In the genomic region with DNA sequence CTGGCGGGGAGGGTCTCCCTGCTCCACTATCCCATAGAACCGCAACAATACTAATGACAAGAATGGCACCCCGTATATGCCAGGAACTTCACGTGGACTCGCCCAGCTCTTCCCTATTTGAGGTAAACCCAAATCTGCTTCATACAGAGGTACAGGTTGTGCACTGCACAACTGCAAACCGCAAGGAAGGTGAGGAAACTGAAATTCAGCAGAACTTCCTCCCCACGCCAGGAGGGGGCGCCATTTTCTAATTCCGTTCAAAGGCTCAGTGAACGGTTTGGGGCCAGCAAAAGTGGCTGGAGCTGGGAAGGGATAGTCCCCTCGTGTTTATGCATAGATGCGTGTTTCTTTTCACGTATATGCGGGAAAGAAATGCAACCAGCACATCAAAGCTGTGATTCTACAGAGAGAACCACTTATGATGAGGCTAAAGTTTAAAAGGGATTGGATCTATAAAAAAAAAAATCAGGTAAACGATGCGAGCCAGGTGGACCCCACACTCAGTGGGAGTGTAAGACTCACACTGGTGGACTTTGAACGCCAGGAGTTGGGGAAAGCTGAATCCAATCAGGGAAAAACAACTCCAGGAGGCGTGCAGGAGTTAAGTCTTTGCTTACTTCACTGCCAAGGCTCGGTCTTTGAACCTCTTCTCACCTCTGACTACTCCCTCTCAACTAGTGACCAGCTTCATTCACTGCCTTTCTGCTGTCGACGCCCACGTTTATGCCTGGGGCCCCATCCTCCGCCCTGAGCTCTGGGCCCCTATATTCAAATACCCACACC, we compare ENCODE assay signal across 8 cellular contexts. TPM values are rescaled to one million over a fixed set of nuclear protein-coding genes. Genes with fewer than 3 reads are reported as not detected.
DNase-seq lines count a peak whose midpoint lies in the region; ATAC-seq and TF ChIP-seq lines count a peak whose summit lies in the region.

No MANE protein-coding gene starts in this region.

- peak; percentile 76 for TF ChIP-seq CTCF in retinal pigment epithelial cell (conservative IDR thresholded peaks at IDR 0.05; ENCODE audit: low read depth, low read length)

- no peaks in the 10 kb centered on the region for H3K4me1 Mint-ChIP-seq in activated CD4-positive, alpha-beta T cell treated with anti-CD3 and anti-CD28 coated beads, Interleukin-2, amount 10 ng/mL, durations not matched to agents 7 days and 5 days

- peaks cover 36% of the 10 kb centered on the region for H3K27me3 Mint-ChIP-seq in activated CD4-positive, alpha-beta T cell treated with anti-CD3 and anti-CD28 coated beads, Interleukin-2, amount 10 ng/mL, durations not matched to agents 7 days and 5 days

- ATAC-seq in HG03097 (IDR thresholded peaks at IDR 0.05; ENCODE audit: low FRiP score, unreplicated experiment) = no peak
- ATAC-seq in GM18873 (IDR thresholded peaks at IDR 0.05; ENCODE audit: low FRiP score, unreplicated experiment) = no peak

- H3K4me3 Mint-ChIP-seq in activated CD4-positive, alpha-beta T cell treated with anti-CD3 and anti-CD28 coated beads, Interleukin-2, amount 10 ng/mL, durations not matched to agents 7 days and 5 days = no peak overlapping the region

- peak overlapping the region; percentile 61 for H3K27ac Mint-ChIP-seq in activated CD4-positive, alpha-beta T cell treated with anti-CD3 and anti-CD28 coated beads, Interleukin-2, amount 10 ng/mL, durations not matched to agents 7 days and 5 days

- TF ChIP-seq POLR2A in erythroblast (IDR thresholded peaks at IDR 0.05; ENCODE audit: low read length) = no peak

- no peak overlapping the region for H3K4me3 ChIP-seq in retinal pigment epithelial cell (ENCODE audit: low read length)

- DNase-seq in EL = peak; percentile 34
- peak; percentile 18 for DNase-seq in KG1 (lab: John Stamatoyannopoulos, UW)
- DNase-seq in activated CD4-positive, alpha-beta T cell treated with anti-CD3 and anti-CD28 coated beads, Interleukin-2, amount 10 ng/mL, durations not matched to agents 7 days and 5 days = peak; percentile 49
- peak; percentile 35 to 73 for DNase-seq in erythroblast (lab: John Stamatoyannopoulos, UW)
- DNase-seq in retinal pigment epithelial cell (ENCODE audit: low read depth) = no peak
- no peak for DNase-seq in ecto neural progenitor cell (ENCODE audit: low spot score)

- POLR2A ChIA-PET in activated CD4-positive, alpha-beta T cell treated with anti-CD3 and anti-CD28 coated beads, Interleukin-2, amount 10 ng/mL, durations not matched to agents 7 days and 5 days (lab: Charles Lee) = no interaction called here

- no peaks in the 10 kb centered on the region for H3K9me3 Mint-ChIP-seq in activated CD4-positive, alpha-beta T cell treated with anti-CD3 and anti-CD28 coated beads, Interleukin-2, amount 10 ng/mL, durations not matched to agents 7 days and 5 days

- CTCF ChIA-PET in activated CD4-positive, alpha-beta T cell treated with anti-CD3 and anti-CD28 coated beads, Interleukin-2, amount 10 ng/mL, durations not matched to agents 7 days and 5 days (lab: Charles Lee) = interaction anchor here (0.6 to 0.9 kb wide), 4 partner anchors 14 to 639 kb away, joined by 3 read pairs; no protein-coding TSS in a partner anchor

- no peaks in the 10 kb centered on the region for H3K36me3 Mint-ChIP-seq in activated CD4-positive, alpha-beta T cell treated with anti-CD3 and anti-CD28 coated beads, Interleukin-2, amount 10 ng/mL, durations not matched to agents 7 days and 5 days (ENCODE audit: low read depth)

RNA-seq across cellular contexts. Expression of a gene that starts 20.3 kb away (rescaled TPM):
- total RNA-seq in activated CD4-positive, alpha-beta T cell treated with anti-CD3 and anti-CD28 coated beads, Interleukin-2, amount 10 ng/mL, durations not matched to agents 7 days and 5 days = not detected

RNA-seq across cellular contexts. Expression of a gene that starts 29.8 kb away (rescaled TPM):
- not detected for total RNA-seq in activated CD4-positive, alpha-beta T cell treated with anti-CD3 and anti-CD28 coated beads, Interleukin-2, amount 10 ng/mL, durations not matched to agents 7 days and 5 days

RNA-seq across cellular contexts. Expression of a gene that starts 50.1 kb away (rescaled TPM):
- total RNA-seq in activated CD4-positive, alpha-beta T cell treated with anti-CD3 and anti-CD28 coated beads, Interleukin-2, amount 10 ng/mL, durations not matched to agents 7 days and 5 days = not detected

RNA-seq across cellular contexts. Expression of a gene that starts 53.7 kb away (rescaled TPM):
- 1 to 10 TPM; 1.3 to 1.5 TPM for total RNA-seq in activated CD4-positive, alpha-beta T cell treated with anti-CD3 and anti-CD28 coated beads, Interleukin-2, amount 10 ng/mL, durations not matched to agents 7 days and 5 days

Comparison
In these comparisons a context has a peak if more than half of its experiments do, and no peak if none do; other contexts are left out.
1. DNase-seq: peak in EL (single experiment), KG1 (single experiment), activated CD4-positive, alpha-beta T cell treated with anti-CD3 and anti-CD28 coated beads, Interleukin-2, amount 10 ng/mL, durations not matched to agents 7 days and 5 days (single experiment) and erythroblast (2 of 2); none in retinal pigment epithelial cell (single experiment) and ecto neural progenitor cell (single experiment).